Comparison of ENCODE assay signal across 9 cellular contexts in the genomic region with DNA sequence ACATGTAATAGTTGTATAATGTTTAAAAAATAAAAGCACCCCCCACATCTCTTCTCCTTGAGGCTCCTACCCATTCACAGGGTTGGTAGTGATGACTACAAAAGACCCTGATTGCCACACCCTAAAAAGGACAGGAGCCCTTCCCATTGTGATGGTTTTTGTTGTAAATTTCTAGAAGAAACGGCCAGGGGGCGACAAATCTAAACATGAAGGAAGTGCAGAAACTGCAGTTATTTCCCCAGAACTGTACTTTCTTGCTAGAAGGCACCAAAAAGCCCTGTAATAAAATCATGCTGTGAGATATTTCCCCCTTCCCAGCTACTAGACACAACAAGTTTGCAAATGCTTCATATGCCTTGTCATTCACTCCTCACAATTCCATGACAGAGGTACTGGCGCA. TPM values are rescaled to one million over a fixed set of nuclear protein-coding genes. Genes with fewer than 3 reads are reported as not detected.
DNase-seq lines count a peak whose midpoint lies in the region; ATAC-seq, FAIRE-seq and TF ChIP-seq lines count a peak whose summit lies in the region.
"Had no signal": no experiment of that assay in that cellular context is flagged by ENCODE, and none has a peak within 500 bp of the region (broad histone marks: within the 10 kb centered on the region; RNA-seq: fewer than 3 reads in every experiment).

No MANE protein-coding gene starts in this region.

- TF ChIP-seq CTCF in NB4 (IDR thresholded peaks at IDR 0.05; ENCODE audit: low read depth, low read length), result no peak
- peak; percentile 23 for TF ChIP-seq CTCF in bronchial epithelial cell (IDR thresholded peaks at IDR 0.05; ENCODE audit: insufficient read depth, low read length, severe bottlenecking)
- peak; percentile 22 for TF ChIP-seq CTCF in neutrophil (IDR thresholded peaks at IDR 0.05)

- H3K27me3 ChIP-seq in bronchial epithelial cell (ENCODE audit: control insufficient read depth, insufficient read depth, low read length) (no peaks in the 10 kb centered on the region), neutrophil (no peaks in the 10 kb centered on the region)

- DNase-seq in NCI-H146 (lab: John Stamatoyannopoulos, UW) (peak; percentile 8), NCI-H146 treated with DMSO at 0.1 percent for 48 hours (lab: John Stamatoyannopoulos, UW; ENCODE audit: unreplicated experiment) (no peak), NB4 (ENCODE audit: low read depth) (peak; percentile 34), bronchial epithelial cell (ENCODE audit: low read depth) (peak; percentile 46), urothelium cell line (ENCODE audit: low spot score) (no peak)

- H3K4me1 ChIP-seq in neutrophil (ENCODE audit: control insufficient read depth in 1 of 2, insufficient read depth in 1 of 2, low read depth in 1 of 2, low read length in 1 of 2), result peaks cover 4 to 10% of the 10 kb centered on the region in 2 experiments

- no peaks in the 10 kb centered on the region for H3K36me3 ChIP-seq in bronchial epithelial cell (ENCODE audit: control insufficient read depth, insufficient read depth, low read length)
- no peaks in the 10 kb centered on the region for H3K36me3 ChIP-seq in neutrophil

- ATAC-seq in GM21576 (IDR thresholded peaks at IDR 0.05; ENCODE audit: unreplicated experiment) (no peak), GM21619 (IDR thresholded peaks at IDR 0.05; ENCODE audit: unreplicated experiment) (no peak)

- peak overlapping the region; percentile 45 for H3K27ac ChIP-seq in neutrophil
- H3K27ac ChIP-seq: epithelial cell of prostate had no signal

- H3K4me3 ChIP-seq in NB4 (ENCODE audit: low read depth, low read length), result no peak overlapping the region
- no peak overlapping the region for H3K4me3 ChIP-seq in bronchial epithelial cell (ENCODE audit: low read depth, low read length)
- H3K4me3 ChIP-seq in neutrophil (ENCODE audit: low read depth in 1 of 2, low read length in 1 of 2), result no peak overlapping the region

- FAIRE-seq in bronchial epithelial cell (lab: Jason Lieb, UNC), result no peak
- no peak for FAIRE-seq in urothelium cell line (lab: Jason Lieb, UNC)

- no peak for TF ChIP-seq POLR2A in NB4 (IDR thresholded peaks at IDR 0.05; ENCODE audit: extremely low read depth, insufficient read length)

- H3K9me3 ChIP-seq in neutrophil, result no peaks in the 10 kb centered on the region

RNA-seq across cellular contexts. Expression of gene PRR5L, which starts 10.8 kb away (rescaled TPM):
- total RNA-seq in bronchial epithelial cell, result 6.3 and 10.0 TPM in 2 replicates

RNA-seq across cellular contexts. Expression of gene COMMD9, which starts 17.7 kb away (rescaled TPM):
- total RNA-seq in bronchial epithelial cell, result 7.8 and 9.2 TPM in 2 replicates

Comparison
In these comparisons a context has a peak if more than half of its experiments do, and no peak if none do; other contexts are left out.
1. DNase-seq: peak in NCI-H146 (single experiment), NB4 (single experiment) and bronchial epithelial cell (single experiment); none in NCI-H146 treated with DMSO at 0.1 percent for 48 hours (single experiment) and urothelium cell line (single experiment).